ENCODE assay signal across 3 cellular contexts in the genomic region with DNA sequence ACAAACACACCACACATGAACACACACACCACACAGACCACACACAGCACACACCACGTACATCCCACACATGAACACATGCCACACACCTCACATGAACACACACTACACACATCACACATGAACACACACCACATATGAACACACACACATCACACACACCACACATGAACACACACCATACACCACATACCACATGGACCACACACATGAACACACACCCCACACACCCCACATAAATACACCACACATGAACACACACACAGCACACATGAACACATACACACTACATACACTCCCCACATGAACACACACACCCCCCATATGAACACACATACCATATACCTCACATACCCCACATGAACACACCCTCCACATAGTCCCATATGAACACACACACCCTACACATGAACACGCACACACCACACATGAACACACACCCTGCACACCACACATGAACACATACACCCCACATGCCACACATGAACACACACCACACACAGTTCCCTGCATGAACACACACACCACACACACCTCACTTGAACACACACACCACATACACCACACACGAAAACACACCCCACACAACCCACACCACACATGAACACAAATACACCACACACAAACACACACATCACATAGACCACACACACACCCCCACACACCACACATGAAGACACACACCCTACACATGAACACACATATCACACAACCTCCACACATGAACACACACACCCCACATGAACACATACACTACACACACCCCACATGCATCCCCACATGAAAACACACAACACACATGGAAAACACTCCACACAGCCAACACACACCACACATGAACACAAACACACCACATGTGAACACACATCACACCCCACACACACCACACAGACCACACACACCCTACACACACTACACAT.
TF ChIP-seq lines count a peak whose summit lies in the region.

No MANE protein-coding gene starts in this region.

TF ChIP-seq in A549, 52 proteins besides CTCF, POLR2A, EP300 and RAD21:
- TF ChIP-seq ZNF302 (CRISPR knock-in tag; IDR thresholded peaks at IDR 0.05) (no peak), HOXB13 (CRISPR knock-in tag; IDR thresholded peaks at IDR 0.05; ENCODE audit: low read depth) (no peak), EHF (CRISPR knock-in tag; IDR thresholded peaks at IDR 0.05) (no peak), JUNB (IDR thresholded peaks at IDR 0.05) (no peak), RNF2 (IDR thresholded peaks at IDR 0.05; ENCODE audit: borderline replicate concordance, low read depth) (no peak), SREBF2 (IDR thresholded peaks at IDR 0.05) (no peak)
- TF ChIP-seq, protein P1, sequence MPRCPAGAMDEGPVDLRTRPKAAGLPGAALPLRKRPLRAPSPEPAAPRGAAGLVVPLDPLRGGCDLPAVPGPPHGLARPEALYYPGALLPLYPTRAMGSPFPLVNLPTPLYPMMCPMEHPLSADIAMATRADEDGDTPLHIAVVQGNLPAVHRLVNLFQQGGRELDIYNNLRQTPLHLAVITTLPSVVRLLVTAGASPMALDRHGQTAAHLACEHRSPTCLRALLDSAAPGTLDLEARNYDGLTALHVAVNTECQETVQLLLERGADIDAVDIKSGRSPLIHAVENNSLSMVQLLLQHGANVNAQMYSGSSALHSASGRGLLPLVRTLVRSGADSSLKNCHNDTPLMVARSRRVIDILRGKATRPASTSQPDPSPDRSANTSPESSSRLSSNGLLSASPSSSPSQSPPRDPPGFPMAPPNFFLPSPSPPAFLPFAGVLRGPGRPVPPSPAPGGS (IDR thresholded peaks at IDR 0.05) = no peak
- TF ChIP-seq, protein P2, sequence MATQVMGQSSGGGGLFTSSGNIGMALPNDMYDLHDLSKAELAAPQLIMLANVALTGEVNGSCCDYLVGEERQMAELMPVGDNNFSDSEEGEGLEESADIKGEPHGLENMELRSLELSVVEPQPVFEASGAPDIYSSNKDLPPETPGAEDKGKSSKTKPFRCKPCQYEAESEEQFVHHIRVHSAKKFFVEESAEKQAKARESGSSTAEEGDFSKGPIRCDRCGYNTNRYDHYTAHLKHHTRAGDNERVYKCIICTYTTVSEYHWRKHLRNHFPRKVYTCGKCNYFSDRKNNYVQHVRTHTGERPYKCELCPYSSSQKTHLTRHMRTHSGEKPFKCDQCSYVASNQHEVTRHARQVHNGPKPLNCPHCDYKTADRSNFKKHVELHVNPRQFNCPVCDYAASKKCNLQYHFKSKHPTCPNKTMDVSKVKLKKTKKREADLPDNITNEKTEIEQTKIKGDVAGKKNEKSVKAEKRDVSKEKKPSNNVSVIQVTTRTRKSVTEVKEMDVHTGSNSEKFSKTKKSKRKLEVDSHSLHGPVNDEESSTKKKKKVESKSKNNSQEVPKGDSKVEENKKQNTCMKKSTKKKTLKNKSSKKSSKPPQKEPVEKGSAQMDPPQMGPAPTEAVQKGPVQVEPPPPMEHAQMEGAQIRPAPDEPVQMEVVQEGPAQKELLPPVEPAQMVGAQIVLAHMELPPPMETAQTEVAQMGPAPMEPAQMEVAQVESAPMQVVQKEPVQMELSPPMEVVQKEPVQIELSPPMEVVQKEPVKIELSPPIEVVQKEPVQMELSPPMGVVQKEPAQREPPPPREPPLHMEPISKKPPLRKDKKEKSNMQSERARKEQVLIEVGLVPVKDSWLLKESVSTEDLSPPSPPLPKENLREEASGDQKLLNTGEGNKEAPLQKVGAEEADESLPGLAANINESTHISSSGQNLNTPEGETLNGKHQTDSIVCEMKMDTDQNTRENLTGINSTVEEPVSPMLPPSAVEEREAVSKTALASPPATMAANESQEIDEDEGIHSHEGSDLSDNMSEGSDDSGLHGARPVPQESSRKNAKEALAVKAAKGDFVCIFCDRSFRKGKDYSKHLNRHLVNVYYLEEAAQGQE (IDR thresholded peaks at IDR 0.05) = no peak
- TF ChIP-seq, protein P3, sequence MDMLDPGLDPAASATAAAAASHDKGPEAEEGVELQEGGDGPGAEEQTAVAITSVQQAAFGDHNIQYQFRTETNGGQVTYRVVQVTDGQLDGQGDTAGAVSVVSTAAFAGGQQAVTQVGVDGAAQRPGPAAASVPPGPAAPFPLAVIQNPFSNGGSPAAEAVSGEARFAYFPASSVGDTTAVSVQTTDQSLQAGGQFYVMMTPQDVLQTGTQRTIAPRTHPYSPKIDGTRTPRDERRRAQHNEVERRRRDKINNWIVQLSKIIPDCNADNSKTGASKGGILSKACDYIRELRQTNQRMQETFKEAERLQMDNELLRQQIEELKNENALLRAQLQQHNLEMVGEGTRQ (IDR thresholded peaks at IDR 0.05) = no peak
TF ChIP-seq in A549: peak in this region for 0.

TF ChIP-seq in HEK293, 187 proteins besides CTCF, POLR2A, EP300 and RAD21 (continues in another document):
- TF ChIP-seq, protein P4, sequence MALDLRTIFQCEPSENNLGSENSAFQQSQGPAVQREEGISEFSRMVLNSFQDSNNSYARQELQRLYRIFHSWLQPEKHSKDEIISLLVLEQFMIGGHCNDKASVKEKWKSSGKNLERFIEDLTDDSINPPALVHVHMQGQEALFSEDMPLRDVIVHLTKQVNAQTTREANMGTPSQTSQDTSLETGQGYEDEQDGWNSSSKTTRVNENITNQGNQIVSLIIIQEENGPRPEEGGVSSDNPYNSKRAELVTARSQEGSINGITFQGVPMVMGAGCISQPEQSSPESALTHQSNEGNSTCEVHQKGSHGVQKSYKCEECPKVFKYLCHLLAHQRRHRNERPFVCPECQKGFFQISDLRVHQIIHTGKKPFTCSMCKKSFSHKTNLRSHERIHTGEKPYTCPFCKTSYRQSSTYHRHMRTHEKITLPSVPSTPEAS (tag by site-specific recombination; IDR thresholded peaks at IDR 0.05) = no peak
- TF ChIP-seq, protein P5, sequence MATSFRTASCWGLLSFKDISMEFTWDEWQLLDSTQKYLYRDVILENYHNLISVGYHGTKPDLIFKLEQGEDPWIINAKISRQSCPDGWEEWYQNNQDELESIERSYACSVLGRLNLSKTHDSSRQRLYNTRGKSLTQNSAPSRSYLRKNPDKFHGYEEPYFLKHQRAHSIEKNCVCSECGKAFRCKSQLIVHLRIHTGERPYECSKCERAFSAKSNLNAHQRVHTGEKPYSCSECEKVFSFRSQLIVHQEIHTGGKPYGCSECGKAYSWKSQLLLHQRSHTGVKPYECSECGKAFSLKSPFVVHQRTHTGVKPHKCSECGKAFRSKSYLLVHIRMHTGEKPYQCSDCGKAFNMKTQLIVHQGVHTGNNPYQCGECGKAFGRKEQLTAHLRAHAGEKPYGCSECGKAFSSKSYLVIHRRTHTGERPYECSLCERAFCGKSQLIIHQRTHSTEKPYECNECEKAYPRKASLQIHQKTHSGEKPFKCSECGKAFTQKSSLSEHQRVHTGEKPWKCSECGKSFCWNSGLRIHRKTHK (tag by site-specific recombination; IDR thresholded peaks at IDR 0.05) = no peak
- no peak for TF ChIP-seq ZNF292 (tag by site-specific recombination; IDR thresholded peaks at IDR 0.05; ENCODE audit: borderline replicate concordance, low read depth)
- TF ChIP-seq ZNF311 (tag by site-specific recombination; IDR thresholded peaks at IDR 0.05; ENCODE audit: borderline replicate concordance) = peak; percentile 62; the same call in 1 of the 2 replicates
- TF ChIP-seq ZBTB7A (tag by site-specific recombination; IDR thresholded peaks at IDR 0.05; ENCODE audit: low read depth) = peak; percentile 80; the same call in 1 of the 2 replicates
- TF ChIP-seq ZNF140 (tag by site-specific recombination; IDR thresholded peaks at IDR 0.05) = peak; percentile 7; the same call in 1 of the 2 replicates
- TF ChIP-seq ZNF701 (tag by site-specific recombination; IDR thresholded peaks at IDR 0.05) = 0 out of 2 replicates have a peak, but pooled peaks have one; percentile 5
- 0 out of 2 replicates have a peak, but pooled peaks have one; percentile 37 for TF ChIP-seq HOXD13 (CRISPR knock-in tag; IDR thresholded peaks at IDR 0.05; ENCODE audit: borderline replicate concordance)
- TF ChIP-seq GLIS2 (tag by site-specific recombination; IDR thresholded peaks at IDR 0.05) = 0 out of 2 replicates have a peak, but pooled peaks have one; percentile 1
- TF ChIP-seq PRDM1 (tag by site-specific recombination; IDR thresholded peaks at IDR 0.05) = no peak
- no peak for TF ChIP-seq ZNF561 (tag by site-specific recombination; IDR thresholded peaks at IDR 0.05; ENCODE audit: borderline replicate concordance)
- TF ChIP-seq, protein P6, sequence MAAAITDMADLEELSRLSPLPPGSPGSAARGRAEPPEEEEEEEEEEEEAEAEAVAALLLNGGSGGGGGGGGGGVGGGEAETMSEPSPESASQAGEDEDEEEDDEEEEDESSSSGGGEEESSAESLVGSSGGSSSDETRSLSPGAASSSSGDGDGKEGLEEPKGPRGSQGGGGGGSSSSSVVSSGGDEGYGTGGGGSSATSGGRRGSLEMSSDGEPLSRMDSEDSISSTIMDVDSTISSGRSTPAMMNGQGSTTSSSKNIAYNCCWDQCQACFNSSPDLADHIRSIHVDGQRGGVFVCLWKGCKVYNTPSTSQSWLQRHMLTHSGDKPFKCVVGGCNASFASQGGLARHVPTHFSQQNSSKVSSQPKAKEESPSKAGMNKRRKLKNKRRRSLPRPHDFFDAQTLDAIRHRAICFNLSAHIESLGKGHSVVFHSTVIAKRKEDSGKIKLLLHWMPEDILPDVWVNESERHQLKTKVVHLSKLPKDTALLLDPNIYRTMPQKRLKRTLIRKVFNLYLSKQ (tag by site-specific recombination; IDR thresholded peaks at IDR 0.05; ENCODE audit: borderline replicate concordance) = 0 out of 2 replicates have a peak, but pooled peaks have one; percentile 33

TF ChIP-seq in H1, 55 proteins besides CTCF, POLR2A, EP300 and RAD21:
- TF ChIP-seq EZH2 (IDR thresholded peaks at IDR 0.05; ENCODE audit: low read depth, low read length, severe bottlenecking) = no peak
- TF ChIP-seq, protein P7, sequence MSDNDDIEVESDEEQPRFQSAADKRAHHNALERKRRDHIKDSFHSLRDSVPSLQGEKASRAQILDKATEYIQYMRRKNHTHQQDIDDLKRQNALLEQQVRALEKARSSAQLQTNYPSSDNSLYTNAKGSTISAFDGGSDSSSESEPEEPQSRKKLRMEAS (IDR thresholded peaks at IDR 0.05) = no peak
- TF ChIP-seq BACH1 (IDR thresholded peaks at IDR 0.05; ENCODE audit: low read length) = no peak
- TF ChIP-seq, protein P8, sequence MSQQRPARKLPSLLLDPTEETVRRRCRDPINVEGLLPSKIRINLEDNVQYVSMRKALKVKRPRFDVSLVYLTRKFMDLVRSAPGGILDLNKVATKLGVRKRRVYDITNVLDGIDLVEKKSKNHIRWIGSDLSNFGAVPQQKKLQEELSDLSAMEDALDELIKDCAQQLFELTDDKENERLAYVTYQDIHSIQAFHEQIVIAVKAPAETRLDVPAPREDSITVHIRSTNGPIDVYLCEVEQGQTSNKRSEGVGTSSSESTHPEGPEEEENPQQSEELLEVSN (IDR thresholded peaks at IDR 0.05) = no peak
- no peak for TF ChIP-seq POU5F1 (IDR thresholded peaks at IDR 0.05; ENCODE audit: low read depth, low read length)
- no peak for TF ChIP-seq SP2 (IDR thresholded peaks at IDR 0.05; ENCODE audit: low read length)
